In genomic region chr22:24969588-24970301, GRCh38 we compare ENCODE assay signal across 1 cellular context.
TF ChIP-seq lines count a peak whose summit lies in the region.

No MANE protein-coding gene starts in this region.

TF ChIP-seq in HEK293, 187 proteins besides CTCF, POLR2A, EP300 and RAD21 (continued from another document):
- no peak for TF ChIP-seq PRDM6 (tag by site-specific recombination; IDR thresholded peaks at IDR 0.05)
- no peak for TF ChIP-seq KLF7 (tag by site-specific recombination; IDR thresholded peaks at IDR 0.05; ENCODE audit: borderline replicate concordance)
- TF ChIP-seq ZNF18 (tag by site-specific recombination; IDR thresholded peaks at IDR 0.05) = peak; percentile 74; the same call in 1 of the 2 replicates
- TF ChIP-seq ZBTB7A (tag by site-specific recombination; IDR thresholded peaks at IDR 0.05; ENCODE audit: low read depth) = no peak
- TF ChIP-seq, protein P1, sequence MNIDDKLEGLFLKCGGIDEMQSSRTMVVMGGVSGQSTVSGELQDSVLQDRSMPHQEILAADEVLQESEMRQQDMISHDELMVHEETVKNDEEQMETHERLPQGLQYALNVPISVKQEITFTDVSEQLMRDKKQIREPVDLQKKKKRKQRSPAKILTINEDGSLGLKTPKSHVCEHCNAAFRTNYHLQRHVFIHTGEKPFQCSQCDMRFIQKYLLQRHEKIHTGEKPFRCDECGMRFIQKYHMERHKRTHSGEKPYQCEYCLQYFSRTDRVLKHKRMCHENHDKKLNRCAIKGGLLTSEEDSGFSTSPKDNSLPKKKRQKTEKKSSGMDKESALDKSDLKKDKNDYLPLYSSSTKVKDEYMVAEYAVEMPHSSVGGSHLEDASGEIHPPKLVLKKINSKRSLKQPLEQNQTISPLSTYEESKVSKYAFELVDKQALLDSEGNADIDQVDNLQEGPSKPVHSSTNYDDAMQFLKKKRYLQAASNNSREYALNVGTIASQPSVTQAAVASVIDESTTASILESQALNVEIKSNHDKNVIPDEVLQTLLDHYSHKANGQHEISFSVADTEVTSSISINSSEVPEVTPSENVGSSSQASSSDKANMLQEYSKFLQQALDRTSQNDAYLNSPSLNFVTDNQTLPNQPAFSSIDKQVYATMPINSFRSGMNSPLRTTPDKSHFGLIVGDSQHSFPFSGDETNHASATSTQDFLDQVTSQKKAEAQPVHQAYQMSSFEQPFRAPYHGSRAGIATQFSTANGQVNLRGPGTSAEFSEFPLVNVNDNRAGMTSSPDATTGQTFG (tag by site-specific recombination; IDR thresholded peaks at IDR 0.05; ENCODE audit: borderline replicate concordance) = no peak
